ENCODE assay signal across 8 cellular contexts in genomic region chr11:2095542-2095941, GRCh38. TPM values are rescaled to one million over a fixed set of nuclear protein-coding genes. Genes with fewer than 3 reads are reported as not detected.
"Had no signal": no experiment of that assay in that cellular context is flagged by ENCODE, and none has a peak within 500 bp of the region (broad histone marks: within the 10 kb centered on the region; RNA-seq: fewer than 3 reads in every experiment).

No MANE protein-coding gene starts in this region.

- H3K27ac Mint-ChIP-seq: activated CD4-positive, alpha-beta memory T cell treated with anti-CD3 and anti-CD28 coated beads, Interleukin-2, amount 10 ng/mL, durations not matched to agents 7 days and 5 days; activated naive CD8-positive, alpha-beta T cell treated with anti-CD3 and anti-CD28 coated beads, Interleukin-2, amount 10 ng/mL, durations not matched to agents 7 days and 5 days; stimulated activated naive CD8-positive, alpha-beta T cell treated with anti-CD3 and anti-CD28 coated beads, Interleukin-15, Interleukin-2, amounts not matched to agents 100 ng/mL and 50 ng/mL, for 24 hours; type B pancreatic cell had no signal

- H3K9me3 Mint-ChIP-seq: activated CD4-positive, alpha-beta memory T cell treated with anti-CD3 and anti-CD28 coated beads, Interleukin-2, amount 10 ng/mL, durations not matched to agents 7 days and 5 days; activated naive CD8-positive, alpha-beta T cell treated with anti-CD3 and anti-CD28 coated beads, Interleukin-2, amount 10 ng/mL, durations not matched to agents 7 days and 5 days; stimulated activated naive CD8-positive, alpha-beta T cell treated with anti-CD3 and anti-CD28 coated beads, Interleukin-15, Interleukin-2, amounts not matched to agents 100 ng/mL and 50 ng/mL, for 24 hours; type B pancreatic cell had no signal

- H3K9ac ChIP-seq: SK-N-SH had no signal

- DNase-seq: activated CD4-positive, alpha-beta memory T cell treated with anti-CD3 and anti-CD28 coated beads, Interleukin-2, amount 10 ng/mL, durations not matched to agents 7 days and 5 days; activated gamma-delta T cell treated with Interleukin-2 at 50 U/mL for 16 hours; effector CD8-positive, alpha-beta T cell; SK-N-SH had no signal

- H3K9me3 ChIP-seq: SK-N-SH had no signal

- H3K27me3 Mint-ChIP-seq: type B pancreatic cell had no signal

- H3K36me3 Mint-ChIP-seq: activated naive CD8-positive, alpha-beta T cell treated with anti-CD3 and anti-CD28 coated beads, Interleukin-2, amount 10 ng/mL, durations not matched to agents 7 days and 5 days; type B pancreatic cell had no signal

- H3K36me3 ChIP-seq: brain microvascular endothelial cell had no signal

- H3K27me3 ChIP-seq: brain microvascular endothelial cell had no signal

- H3K4me3 Mint-ChIP-seq: activated CD4-positive, alpha-beta memory T cell treated with anti-CD3 and anti-CD28 coated beads, Interleukin-2, amount 10 ng/mL, durations not matched to agents 7 days and 5 days; activated naive CD8-positive, alpha-beta T cell treated with anti-CD3 and anti-CD28 coated beads, Interleukin-2, amount 10 ng/mL, durations not matched to agents 7 days and 5 days; stimulated activated naive CD8-positive, alpha-beta T cell treated with anti-CD3 and anti-CD28 coated beads, Interleukin-15, Interleukin-2, amounts not matched to agents 100 ng/mL and 50 ng/mL, for 24 hours; type B pancreatic cell had no signal

- H3K4me2 ChIP-seq: SK-N-SH had no signal

RNA-seq across cellular contexts. Expression of gene IGF2, which starts 43.6 kb away (rescaled TPM):
- total RNA-seq: activated naive CD8-positive, alpha-beta T cell treated with anti-CD3 and anti-CD28 coated beads, Interleukin-2, amount 10 ng/mL, durations not matched to agents 7 days and 5 days had no signal
